Comparison of ENCODE assay signal across 17 cellular contexts in the genomic region with DNA sequence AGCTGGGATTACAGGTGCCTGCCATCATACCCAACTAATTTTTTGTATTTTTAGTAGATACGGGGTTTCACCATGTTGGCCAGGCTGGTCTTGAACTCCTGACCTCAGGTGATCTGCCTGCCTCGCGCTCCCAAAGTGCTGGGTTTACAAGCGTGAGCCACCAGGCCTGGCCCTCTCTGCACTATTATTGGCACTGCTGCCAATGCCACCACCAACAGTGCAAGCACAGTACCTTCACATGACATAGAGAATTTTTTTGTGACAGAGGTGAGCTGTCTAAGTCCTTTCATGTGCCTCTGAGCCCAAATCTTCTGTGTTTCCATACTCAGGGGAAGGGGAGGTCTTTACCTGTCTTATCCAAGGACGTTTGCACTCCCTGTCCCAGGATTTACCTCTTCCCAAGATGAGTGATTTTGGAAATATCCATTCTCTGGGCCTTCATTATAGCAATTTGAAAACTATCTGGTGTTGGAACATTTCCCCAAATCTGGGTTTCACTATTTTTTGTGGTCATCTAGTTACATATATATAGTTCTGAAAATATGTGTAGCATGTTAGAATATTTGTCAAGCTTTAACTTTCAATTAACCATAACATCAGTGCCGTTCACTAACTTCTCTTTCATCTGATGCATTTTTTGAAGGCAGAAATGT. TPM values are rescaled to one million over a fixed set of nuclear protein-coding genes. Genes with fewer than 3 reads are reported as not detected.
A peak's percentile ranks its signal among the peaks of the same experiment; 100 is the strongest.
DNase-seq lines count a peak whose midpoint lies in the region; ATAC-seq and TF ChIP-seq lines count a peak whose summit lies in the region.
"Had no signal": no experiment of that assay in that cellular context is flagged by ENCODE, and none has a peak within 500 bp of the region (broad histone marks: within the 10 kb centered on the region; RNA-seq: fewer than 3 reads in every experiment).

No MANE protein-coding gene starts in this region.

- no peaks in the 10 kb centered on the region for H3K27me3 Mint-ChIP-seq in activated naive CD8-positive, alpha-beta T cell treated with anti-CD3 and anti-CD28 coated beads, Interleukin-2, amount 10 ng/mL, durations not matched to agents 7 days and 5 days

- peaks cover 13% of the 10 kb centered on the region for H3K79me2 ChIP-seq in DOHH2 (ENCODE audit: control insufficient read depth, low read length)

- intact Hi-C loops in uterus (cut with DNase I; ENCODE audit: low total_unique reads) = no loop called here

- H3K36me3 Mint-ChIP-seq in activated naive CD8-positive, alpha-beta T cell treated with anti-CD3 and anti-CD28 coated beads, Interleukin-2, amount 10 ng/mL, durations not matched to agents 7 days and 5 days = peaks cover 33% of the 10 kb centered on the region

- H3K9me2 ChIP-seq in DOHH2 (replicated peaks; ENCODE audit: control insufficient read depth, low read length) = no peaks in the 10 kb centered on the region

- H4K20me1 ChIP-seq in DOHH2 (ENCODE audit: control insufficient read depth, insufficient read depth, low read depth, low read length) = no peaks in the 10 kb centered on the region

- H3K36me3 ChIP-seq in DOHH2 (ENCODE audit: control insufficient read depth, low read length) (no peaks in the 10 kb centered on the region), uterus (no peaks in the 10 kb centered on the region)
- H3K36me3 ChIP-seq: tibial nerve had no signal

- H3K9me3 ChIP-seq in DOHH2 (ENCODE audit: control insufficient read depth, insufficient read depth, low read length) (no peaks in the 10 kb centered on the region), uterus (no peaks in the 10 kb centered on the region)
- H3K9me3 ChIP-seq: tibial nerve had no signal

- H3K27me3 ChIP-seq in DOHH2 (ENCODE audit: control insufficient read depth, low read length) = no peaks in the 10 kb centered on the region
- H3K27me3 ChIP-seq in uterus = no peaks in the 10 kb centered on the region
- H3K27me3 ChIP-seq: tibial nerve had no signal

- H3K27ac ChIP-seq in DOHH2 (ENCODE audit: low read depth, low read length) (peak overlapping the region; percentile 98), coronary artery (no peak overlapping the region), RWPE1 (no peak overlapping the region), uterus (no peak overlapping the region)
- H3K27ac ChIP-seq: tibial nerve had no signal

- no peak for TF ChIP-seq CTCF in DOHH2 (IDR thresholded peaks at IDR 0.05; ENCODE audit: low read depth, low read length, poor library complexity, severe bottlenecking)
- no peak for TF ChIP-seq CTCF in coronary artery (IDR thresholded peaks at IDR 0.05)
- no peak for TF ChIP-seq CTCF in RWPE1 (conservative IDR thresholded peaks at IDR 0.05; ENCODE audit: low read depth)
- TF ChIP-seq CTCF in uterus (IDR thresholded peaks at IDR 0.05) = no peak

- POLR2A ChIA-PET in activated naive CD8-positive, alpha-beta T cell treated with anti-CD3 and anti-CD28 coated beads, Interleukin-2, amount 10 ng/mL, durations not matched to agents 7 days and 5 days (lab: Charles Lee) = interaction anchor here (1.9 to 13.8 kb wide), 2 partner anchors 20 to 36 kb away, joined by 8 to 341 read pairs; no protein-coding TSS in a partner anchor
- POLR2A ChIA-PET in RWPE1 (lab: Yijun Ruan, JAX; ENCODE audit: low non-redundant PET) = interaction anchor here (0.7 kb wide), 1 partner anchor 651 kb away, joined by 7 read pairs; no protein-coding TSS in a partner anchor

- peaks cover 99% of the 10 kb centered on the region for H3K4me1 ChIP-seq in DOHH2 (ENCODE audit: control insufficient read depth, low read length)
- peaks cover 0 to 4% of the 10 kb centered on the region in 2 donors for H3K4me1 ChIP-seq in uterus

- no peak for DNase-seq in activated naive CD8-positive, alpha-beta T cell treated with anti-CD3 and anti-CD28 coated beads, Interleukin-2, amount 10 ng/mL, durations not matched to agents 7 days and 5 days
- DNase-seq in coronary artery (ENCODE audit: low spot score) (no peak), RWPE1 (ENCODE audit: low spot score) (no peak), uterus (no peak)
- DNase-seq: dermis blood vessel endothelial cell, DMS79 treated with DMSO at 0.1 percent for 48 hours, KG1, NCI-H1105, NCI-H69, posterior cingulate gyrus had no signal

- H3K4me3 ChIP-seq in DOHH2 (ENCODE audit: low read length) (peak overlapping the region; percentile 13; the same call in 1 of the 2 replicates), coronary artery (no peak overlapping the region), uterus (no peak overlapping the region)
- H3K4me3 ChIP-seq: skin epidermis, tibial nerve had no signal

- H3K9me3 Mint-ChIP-seq in activated naive CD8-positive, alpha-beta T cell treated with anti-CD3 and anti-CD28 coated beads, Interleukin-2, amount 10 ng/mL, durations not matched to agents 7 days and 5 days = peaks cover 10% of the 10 kb centered on the region

- peaks cover 69% of the 10 kb centered on the region for H3K4me1 Mint-ChIP-seq in activated naive CD8-positive, alpha-beta T cell treated with anti-CD3 and anti-CD28 coated beads, Interleukin-2, amount 10 ng/mL, durations not matched to agents 7 days and 5 days

- peak overlapping the region; percentile 14 for H3K4me3 Mint-ChIP-seq in activated naive CD8-positive, alpha-beta T cell treated with anti-CD3 and anti-CD28 coated beads, Interleukin-2, amount 10 ng/mL, durations not matched to agents 7 days and 5 days

- peak overlapping the region; percentile 80 for H3K4me2 ChIP-seq in DOHH2 (ENCODE audit: low read length)

- TF ChIP-seq POLR2A in uterus (IDR thresholded peaks at IDR 0.05) = no peak

- CTCF ChIA-PET in RWPE1 (lab: Yijun Ruan, JAX) = no interaction called here

- peak; percentile 18 for ATAC-seq in GM18867 (IDR thresholded peaks at IDR 0.05; ENCODE audit: unreplicated experiment)
- peak; percentile 22 for ATAC-seq in HG03354 (IDR thresholded peaks at IDR 0.05; ENCODE audit: poor library complexity, severe bottlenecking, unreplicated experiment)
- no peak for ATAC-seq in activated naive CD8-positive, alpha-beta T cell treated with anti-CD3 and anti-CD28 coated beads, Interleukin-2, amount 10 ng/mL, durations not matched to agents 7 days and 5 days (ENCODE audit: low read depth)
- ATAC-seq: esophagus mucosa had no signal

- H3K27ac Mint-ChIP-seq in activated naive CD8-positive, alpha-beta T cell treated with anti-CD3 and anti-CD28 coated beads, Interleukin-2, amount 10 ng/mL, durations not matched to agents 7 days and 5 days = peak overlapping the region; percentile 71

- peaks cover 76% of the 10 kb centered on the region for H3F3A ChIP-seq in DOHH2 (ENCODE audit: control insufficient read depth, insufficient read depth)

RNA-seq across cellular contexts. Expression of a gene that starts 5.4 kb away (rescaled TPM):
- total RNA-seq in activated naive CD8-positive, alpha-beta T cell treated with anti-CD3 and anti-CD28 coated beads, Interleukin-2, amount 10 ng/mL, durations not matched to agents 7 days and 5 days = under 1 TPM; 0.57 to 0.69 TPM
- under 1 TPM in 3 of 4 donors, not detected in 1; 0.37 to 0.83 (median 0.59) TPM for total RNA-seq in uterus
- total RNA-seq: activated CD8-positive, alpha-beta memory T cell treated with anti-CD3 and anti-CD28 coated beads for 36 hours; dermis blood vessel endothelial cell had no signal
